In genomic region chr11:46675288-46675851, GRCh38 we compare ENCODE assay signal across 6 cellular contexts.
A peak's percentile ranks its signal among the peaks of the same experiment; 100 is the strongest.
DNase-seq lines count a peak whose midpoint lies in the region; TF ChIP-seq lines count a peak whose summit lies in the region.

No MANE protein-coding gene starts in this region.

- H3K27ac ChIP-seq in muscle layer of colon (ENCODE audit: low read depth, low read length): peak overlapping the region; percentile 57

- H3K27me3 ChIP-seq in muscle layer of colon (ENCODE audit: control insufficient read depth in 1 of 2, insufficient read depth in 2 of 2, low read length in 2 of 2): no peaks in the 10 kb centered on the region

- H3K9me3 ChIP-seq in muscle layer of colon (ENCODE audit: low read length): no peaks in the 10 kb centered on the region

- H3K36me3 ChIP-seq in muscle layer of colon (ENCODE audit: insufficient read depth, low read length): peaks cover 58% of the 10 kb centered on the region

- peak; percentile 65 for DNase-seq in ELR (ENCODE audit: low read depth)
- DNase-seq in astrocyte of the cerebellum (ENCODE audit: low read depth): peak; percentile 26
- DNase-seq in NCI-H510A treated with DMSO at 0.1 percent for 48 hours (lab: John Stamatoyannopoulos, UW): no peak
- no peak for DNase-seq in MV-4-11 (lab: John Stamatoyannopoulos, UW)
- DNase-seq in SW 1271 (lab: John Stamatoyannopoulos, UW): no peak

- no peak overlapping the region for H3K9ac ChIP-seq in muscle layer of colon (ENCODE audit: low read length)

- H3K4me3 ChIP-seq in astrocyte of the cerebellum (ENCODE audit: low read depth, low read length): no peak overlapping the region
- no peak overlapping the region for H3K4me3 ChIP-seq in muscle layer of colon (ENCODE audit: low read depth in 1 of 2, low read length in 2 of 2)

- TF ChIP-seq CTCF in astrocyte of the cerebellum (IDR thresholded peaks at IDR 0.05; ENCODE audit: low read depth, low read length, missing control alignments): peak; percentile 8

- in situ Hi-C loops in astrocyte of the cerebellum (cut with HindIII; ENCODE audit: low sequenced_read_pairs): no loop called here

- peaks cover 22% of the 10 kb centered on the region for H3K4me1 ChIP-seq in muscle layer of colon (ENCODE audit: insufficient read depth, low read length)

Comparison
In these comparisons a context has a peak if more than half of its experiments do, and no peak if none do; other contexts are left out.
1. DNase-seq: peak in ELR (single experiment) and astrocyte of the cerebellum (single experiment); none in NCI-H510A treated with DMSO at 0.1 percent for 48 hours (single experiment), MV-4-11 (single experiment) and SW 1271 (0 of 2).